ENCODE assay signal across 1 cellular context in the genomic region with DNA sequence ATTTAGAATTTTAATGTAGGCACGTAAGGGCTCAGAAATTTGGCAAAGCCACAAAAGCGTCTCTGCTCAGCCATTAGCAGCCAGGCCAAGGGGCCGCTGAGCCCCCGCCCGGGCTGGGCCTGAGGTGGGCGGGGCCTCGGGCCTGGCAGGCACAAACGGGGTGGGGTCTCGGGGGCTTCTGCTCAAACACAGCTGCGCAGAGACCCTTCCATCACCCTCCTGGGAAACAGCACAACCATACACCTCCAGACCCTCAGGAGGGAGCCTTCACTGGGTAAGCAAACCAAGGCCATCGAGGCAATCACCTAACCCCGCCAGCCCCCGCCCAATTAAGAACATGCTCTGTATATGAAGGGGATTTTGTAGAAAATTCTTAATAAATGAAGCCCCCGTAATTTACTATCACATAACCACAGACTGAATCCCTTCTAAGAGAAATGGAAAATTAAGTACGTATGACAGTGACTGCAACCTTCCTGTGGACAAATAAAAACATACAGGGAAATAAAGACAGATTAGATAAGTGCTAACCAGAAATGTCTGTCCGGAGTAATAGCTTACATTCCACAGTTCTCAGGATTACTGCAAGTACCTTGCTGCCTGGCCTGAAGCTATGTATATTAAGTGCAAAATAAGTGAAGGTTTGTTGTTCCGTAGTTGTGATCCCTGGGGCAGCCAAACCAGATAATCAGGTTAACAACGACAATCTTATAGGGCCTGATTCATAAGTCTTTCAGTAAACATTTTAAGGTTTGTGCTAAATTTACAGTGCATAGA.
TF ChIP-seq lines count a peak whose summit lies in the region.

No MANE protein-coding gene starts in this region.

TF ChIP-seq in GM12878, 131 proteins besides CTCF, POLR2A, EP300 and RAD21:
- TF ChIP-seq, protein P1, sequence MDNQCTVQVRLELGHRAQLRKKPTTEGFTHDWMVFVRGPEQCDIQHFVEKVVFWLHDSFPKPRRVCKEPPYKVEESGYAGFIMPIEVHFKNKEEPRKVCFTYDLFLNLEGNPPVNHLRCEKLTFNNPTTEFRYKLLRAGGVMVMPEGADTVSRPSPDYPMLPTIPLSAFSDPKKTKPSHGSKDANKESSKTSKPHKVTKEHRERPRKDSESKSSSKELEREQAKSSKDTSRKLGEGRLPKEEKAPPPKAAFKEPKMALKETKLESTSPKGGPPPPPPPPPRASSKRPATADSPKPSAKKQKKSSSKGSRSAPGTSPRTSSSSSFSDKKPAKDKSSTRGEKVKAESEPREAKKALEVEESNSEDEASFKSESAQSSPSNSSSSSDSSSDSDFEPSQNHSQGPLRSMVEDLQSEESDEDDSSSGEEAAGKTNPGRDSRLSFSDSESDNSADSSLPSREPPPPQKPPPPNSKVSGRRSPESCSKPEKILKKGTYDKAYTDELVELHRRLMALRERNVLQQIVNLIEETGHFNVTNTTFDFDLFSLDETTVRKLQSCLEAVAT (IDR thresholded peaks at IDR 0.05), result peak; percentile 73; the same call in 1 of the 2 replicates
- TF ChIP-seq, protein P2, sequence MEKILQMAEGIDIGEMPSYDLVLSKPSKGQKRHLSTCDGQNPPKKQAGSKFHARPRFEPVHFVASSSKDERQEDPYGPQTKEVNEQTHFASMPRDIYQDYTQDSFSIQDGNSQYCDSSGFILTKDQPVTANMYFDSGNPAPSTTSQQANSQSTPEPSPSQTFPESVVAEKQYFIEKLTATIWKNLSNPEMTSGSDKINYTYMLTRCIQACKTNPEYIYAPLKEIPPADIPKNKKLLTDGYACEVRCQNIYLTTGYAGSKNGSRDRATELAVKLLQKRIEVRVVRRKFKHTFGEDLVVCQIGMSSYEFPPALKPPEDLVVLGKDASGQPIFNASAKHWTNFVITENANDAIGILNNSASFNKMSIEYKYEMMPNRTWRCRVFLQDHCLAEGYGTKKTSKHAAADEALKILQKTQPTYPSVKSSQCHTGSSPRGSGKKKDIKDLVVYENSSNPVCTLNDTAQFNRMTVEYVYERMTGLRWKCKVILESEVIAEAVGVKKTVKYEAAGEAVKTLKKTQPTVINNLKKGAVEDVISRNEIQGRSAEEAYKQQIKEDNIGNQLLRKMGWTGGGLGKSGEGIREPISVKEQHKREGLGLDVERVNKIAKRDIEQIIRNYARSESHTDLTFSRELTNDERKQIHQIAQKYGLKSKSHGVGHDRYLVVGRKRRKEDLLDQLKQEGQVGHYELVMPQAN (conservative IDR thresholded peaks at IDR 0.05), result no peak
